In the genomic region with DNA sequence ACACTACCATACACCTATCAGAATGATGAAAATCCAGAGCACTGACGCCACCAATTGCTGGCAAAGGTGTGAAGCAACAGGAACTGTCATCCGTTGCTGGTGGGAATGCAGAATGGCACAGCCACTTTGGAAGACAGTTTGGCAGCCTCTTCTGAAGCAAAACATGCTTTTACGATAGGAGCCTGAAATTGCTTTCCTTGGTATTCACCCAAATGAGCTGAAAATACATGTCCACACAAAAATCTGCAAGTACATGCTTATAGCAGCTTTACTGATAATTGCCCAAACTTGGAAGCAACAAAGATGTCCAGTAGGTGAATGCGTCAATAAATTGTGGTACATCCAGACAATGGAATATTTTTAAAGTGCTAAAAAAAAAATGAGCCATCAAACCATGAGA, we compare ENCODE assay signal across 26 cellular contexts.
"Had no signal": no experiment of that assay in that cellular context is flagged by ENCODE, and none has a peak within 500 bp of the region (broad histone marks: within the 10 kb centered on the region; RNA-seq: fewer than 3 reads in every experiment).

No MANE protein-coding gene starts in this region.

- H3K36me3 ChIP-seq: gastroesophageal sphincter, heart left ventricle, left lung, neural progenitor cell, suprapubic skin, transverse colon, upper lobe of right lung, uterus had no signal

- DNase-seq: dorsolateral prefrontal cortex; effector CD4-positive, alpha-beta T cell; foreskin fibroblast; heart left ventricle; left cardiac atrium; left lung; mesendoderm; midbrain; naive thymus-derived CD4-positive, alpha-beta T cell; psoas muscle; right cardiac atrium; stimulated activated CD4-positive, alpha-beta T cell treated with anti-CD3 and anti-CD28 coated beads, Interleukin-15, amount 100 ng/mL, for 24 hours; stimulated activated CD4-positive, alpha-beta T cell treated with anti-CD3 and anti-CD28 coated beads, Interleukin-4, amount 100 ng/mL, for 1 hour; stimulated activated CD8-positive, alpha-beta memory T cell treated with anti-CD3 and anti-CD28 coated beads, Interleukin-4, amount 100 ng/mL, for 48 hours; stimulated activated naive CD4-positive, alpha-beta T cell; stimulated activated naive CD8-positive, alpha-beta T cell treated with anti-CD3 and anti-CD28 coated beads, Interleukin-15, amount 100 ng/mL, for 72 hours; transverse colon; upper lobe of right lung; uterus had no signal

- H3K4me1 ChIP-seq: gastroesophageal sphincter, heart left ventricle, left lung, neural progenitor cell, psoas muscle, suprapubic skin, transverse colon, upper lobe of right lung, uterus had no signal

- H3K4me2 ChIP-seq: hepatocyte, neural progenitor cell had no signal

- H3K9me3 ChIP-seq: gastroesophageal sphincter, left lung, psoas muscle, suprapubic skin, transverse colon, upper lobe of right lung, uterus had no signal

- H2AFZ ChIP-seq: hepatocyte, neural progenitor cell had no signal

- ATAC-seq: esophagus mucosa; gastroesophageal sphincter; heart left ventricle; left cardiac atrium; left lung; naive thymus-derived CD4-positive, alpha-beta T cell; psoas muscle; right cardiac atrium; stimulated activated naive CD8-positive, alpha-beta T cell treated with anti-CD3 and anti-CD28 coated beads, Interleukin-15, amount 100 ng/mL, for 72 hours; upper lobe of right lung had no signal

- H3K27me3 ChIP-seq: gastroesophageal sphincter, heart left ventricle, hepatocyte, left lung, neural progenitor cell, suprapubic skin, transverse colon, upper lobe of right lung, uterus had no signal

- H3K27ac ChIP-seq: dorsolateral prefrontal cortex, epithelial cell of prostate, gastroesophageal sphincter, heart left ventricle, hepatocyte, left lung, neural progenitor cell, psoas muscle, skin epidermis, suprapubic skin, transverse colon, upper lobe of right lung, uterus had no signal

- H3K4me3 ChIP-seq: dorsolateral prefrontal cortex, gastroesophageal sphincter, heart left ventricle, hepatocyte, left lung, neural progenitor cell, psoas muscle, skin epidermis, suprapubic skin, transverse colon, upper lobe of right lung, uterus had no signal

- H3K79me2 ChIP-seq: hepatocyte had no signal
